Comparison of ENCODE assay signal across 14 cellular contexts in the genomic region with DNA sequence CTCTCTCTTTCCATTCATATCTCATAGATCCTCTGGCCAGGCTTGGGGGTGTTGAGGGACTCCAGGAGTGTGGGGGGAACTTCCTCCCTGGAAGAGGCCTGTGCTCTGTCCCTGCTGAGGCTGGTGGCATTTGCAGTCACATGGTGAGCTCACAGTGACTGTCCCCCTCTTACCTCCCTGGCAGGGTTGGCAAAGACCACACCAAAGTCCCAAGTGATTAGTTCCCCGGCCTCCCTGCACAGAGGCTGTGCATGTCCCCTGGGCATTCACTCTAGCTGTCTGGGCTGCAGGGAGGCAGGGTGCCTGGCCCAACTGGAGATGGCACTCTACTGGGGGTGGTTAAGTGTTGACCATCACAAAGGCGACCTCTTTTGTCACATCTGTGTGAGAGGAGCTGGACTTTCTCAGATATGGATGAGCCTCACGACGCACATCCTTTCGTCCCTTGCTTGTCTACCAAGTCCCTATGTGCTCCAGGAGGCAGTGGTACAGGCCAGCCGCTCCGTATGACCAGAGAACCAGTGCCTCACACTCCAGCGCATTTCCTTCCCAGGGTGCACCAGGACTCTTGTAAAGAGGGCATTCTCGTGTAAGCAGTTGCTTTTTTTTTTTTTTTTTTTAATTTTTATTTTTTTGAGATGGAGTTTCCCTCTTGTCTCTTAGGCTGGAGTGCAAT.
"Had no signal": no experiment of that assay in that cellular context is flagged by ENCODE, and none has a peak within 500 bp of the region (broad histone marks: within the 10 kb centered on the region; RNA-seq: fewer than 3 reads in every experiment).

No MANE protein-coding gene starts in this region.

- H3K9me3 ChIP-seq: colonic mucosa, right lobe of liver had no signal

- FAIRE-seq: bronchial epithelial cell, endothelial cell of umbilical vein, islet of Langerhans had no signal

- H3K27me3 Mint-ChIP-seq: activated CD4-positive, alpha-beta memory T cell treated with anti-CD3 and anti-CD28 coated beads, Interleukin-2, amount 10 ng/mL, durations not matched to agents 7 days and 5 days; activated CD4-positive, alpha-beta T cell treated with anti-CD3 and anti-CD28 coated beads for 36 hours; activated naive CD8-positive, alpha-beta T cell treated with anti-CD3 and anti-CD28 coated beads, Interleukin-2, amount 10 ng/mL, durations not matched to agents 7 days and 5 days; type B pancreatic cell had no signal

- H3K4me3 Mint-ChIP-seq: activated CD4-positive, alpha-beta memory T cell treated with anti-CD3 and anti-CD28 coated beads, Interleukin-2, amount 10 ng/mL, durations not matched to agents 7 days and 5 days; activated CD4-positive, alpha-beta T cell treated with anti-CD3 and anti-CD28 coated beads for 36 hours; activated naive CD8-positive, alpha-beta T cell treated with anti-CD3 and anti-CD28 coated beads, Interleukin-2, amount 10 ng/mL, durations not matched to agents 7 days and 5 days; type B pancreatic cell had no signal

- H3K4me1 ChIP-seq: foreskin keratinocyte had no signal

- H3K27ac ChIP-seq: colonic mucosa, foreskin keratinocyte, right lobe of liver had no signal

- H3K4me3 ChIP-seq: colonic mucosa, right lobe of liver had no signal

- H3K27ac Mint-ChIP-seq: activated CD4-positive, alpha-beta memory T cell treated with anti-CD3 and anti-CD28 coated beads, Interleukin-2, amount 10 ng/mL, durations not matched to agents 7 days and 5 days; activated CD4-positive, alpha-beta T cell treated with anti-CD3 and anti-CD28 coated beads for 36 hours; activated naive CD8-positive, alpha-beta T cell treated with anti-CD3 and anti-CD28 coated beads, Interleukin-2, amount 10 ng/mL, durations not matched to agents 7 days and 5 days; type B pancreatic cell had no signal

- H3K9me3 Mint-ChIP-seq: activated CD4-positive, alpha-beta memory T cell treated with anti-CD3 and anti-CD28 coated beads, Interleukin-2, amount 10 ng/mL, durations not matched to agents 7 days and 5 days; activated naive CD8-positive, alpha-beta T cell treated with anti-CD3 and anti-CD28 coated beads, Interleukin-2, amount 10 ng/mL, durations not matched to agents 7 days and 5 days; type B pancreatic cell had no signal

- DNase-seq: activated CD4-positive, alpha-beta memory T cell treated with anti-CD3 and anti-CD28 coated beads, Interleukin-2, amount 10 ng/mL, durations not matched to agents 7 days and 5 days; activated CD4-positive, alpha-beta T cell treated with anti-CD3 and anti-CD28 coated beads for 36 hours; activated naive CD8-positive, alpha-beta T cell treated with anti-CD3 and anti-CD28 coated beads, Interleukin-2, amount 10 ng/mL, durations not matched to agents 7 days and 5 days; activated T-cell treated with anti-CD3 and anti-CD28 coated beads, Interleukin-2, amount 50 U/mL, for 48 hours; colonic mucosa; effector CD4-positive, alpha-beta T cell; foreskin keratinocyte; right lobe of liver; stimulated activated CD4-positive, alpha-beta T cell treated with anti-CD3 and anti-CD28 coated beads, Interleukin-2, amount 100 ng/mL, for 24 hours; stimulated activated naive CD4-positive, alpha-beta T cell had no signal

- H3K27me3 ChIP-seq: colonic mucosa, foreskin keratinocyte, right lobe of liver had no signal

- H3K36me3 ChIP-seq: colonic mucosa, right lobe of liver had no signal

- H3K36me3 Mint-ChIP-seq: activated naive CD8-positive, alpha-beta T cell treated with anti-CD3 and anti-CD28 coated beads, Interleukin-2, amount 10 ng/mL, durations not matched to agents 7 days and 5 days had no signal
